In the genomic region with DNA sequence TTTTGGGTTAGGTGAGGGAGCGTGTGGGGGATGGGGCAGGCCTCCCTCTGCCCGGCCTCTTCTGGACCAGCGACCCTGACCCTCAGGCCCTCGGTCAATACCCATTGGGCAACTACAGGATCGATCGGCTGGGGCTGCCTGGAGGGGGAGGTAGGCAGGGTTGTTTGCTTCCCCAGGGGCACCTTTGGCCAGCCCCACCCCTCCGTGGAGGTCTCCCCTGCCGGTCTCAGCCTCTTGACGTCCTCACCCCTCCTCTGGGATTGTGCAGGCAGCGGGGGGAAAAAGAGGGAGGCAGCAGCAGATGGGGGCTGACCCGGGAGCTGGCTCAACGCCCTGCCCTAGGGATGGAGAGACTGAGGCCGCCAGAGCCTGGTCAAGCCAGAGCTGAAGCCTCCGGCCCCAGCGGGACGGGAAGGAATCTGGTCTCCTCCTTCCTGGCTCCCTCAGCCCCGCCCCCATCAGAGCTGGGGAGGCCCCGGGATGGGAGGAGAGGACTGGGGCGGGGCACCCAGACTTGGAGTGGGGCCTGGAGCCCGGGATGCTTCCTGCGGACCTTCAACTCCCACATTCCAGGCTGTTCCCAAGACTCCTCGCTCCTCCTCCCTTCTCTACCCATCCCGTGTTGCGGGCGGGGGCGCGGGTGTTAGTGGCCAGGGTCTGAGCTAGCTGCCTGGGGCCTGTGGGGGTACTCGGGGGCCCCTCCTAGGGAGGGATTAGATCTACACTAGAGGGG, we compare ENCODE assay signal across 9 cellular contexts. TPM values are rescaled to one million over a fixed set of nuclear protein-coding genes. Genes with fewer than 3 reads are reported as not detected.
DNase-seq lines count a peak whose midpoint lies in the region; ATAC-seq and TF ChIP-seq lines count a peak whose summit lies in the region.
"Had no signal": no experiment of that assay in that cellular context is flagged by ENCODE, and none has a peak within 500 bp of the region (broad histone marks: within the 10 kb centered on the region; RNA-seq: fewer than 3 reads in every experiment).

No MANE protein-coding gene starts in this region.

- no peaks in the 10 kb centered on the region for H3K36me3 ChIP-seq in CD8-positive, alpha-beta T cell (ENCODE audit: insufficient read depth, low read length)

- no peak overlapping the region for H3K27ac ChIP-seq in CD8-positive, alpha-beta T cell (ENCODE audit: low read depth, low read length)

- peaks cover 14% of the 10 kb centered on the region for H3K4me1 ChIP-seq in CD8-positive, alpha-beta T cell (ENCODE audit: insufficient read depth, low read length)

- TF ChIP-seq CTCF in natural killer cell (IDR thresholded peaks at IDR 0.05), result no peak
- no peak for TF ChIP-seq CTCF in epithelial cell of proximal tubule (conservative IDR thresholded peaks at IDR 0.05; ENCODE audit: low read depth, low read length)
- TF ChIP-seq CTCF in CD8-positive, alpha-beta T cell (IDR thresholded peaks at IDR 0.05), result no peak

- POLR2A ChIA-PET in CD8-positive, alpha-beta T cell (lab: Charles Lee), result no interaction called here

- H3K4me3 ChIP-seq in epithelial cell of proximal tubule (ENCODE audit: low read depth, low read length), result peak overlapping the region; percentile 40
- H3K4me3 ChIP-seq in CD8-positive, alpha-beta T cell (ENCODE audit: low read depth, low read length), result no peak overlapping the region

- no peak overlapping the region for H3K4me3 Mint-ChIP-seq in natural killer cell treated with Interleukin-12 subunit alpha and Interleukin-12 subunit beta and Interleukin-15 and Interleukin-18, amount 100 ng/mL, for 72 hours
- H3K4me3 Mint-ChIP-seq in natural killer cell, result no peak overlapping the region
- H3K4me3 Mint-ChIP-seq in CD8-positive, alpha-beta T cell, result no peak overlapping the region

- H3K9me3 Mint-ChIP-seq in natural killer cell treated with Interleukin-12 subunit alpha and Interleukin-12 subunit beta and Interleukin-15 and Interleukin-18, amount 100 ng/mL, for 72 hours, result no peaks in the 10 kb centered on the region
- H3K9me3 Mint-ChIP-seq in natural killer cell, result no peaks in the 10 kb centered on the region
- no peaks in the 10 kb centered on the region for H3K9me3 Mint-ChIP-seq in CD8-positive, alpha-beta T cell

- intact Hi-C loops in natural killer cell (cut with micrococcal nuclease), result no loop called here
- intact Hi-C loops in CD8-positive, alpha-beta T cell (cut with DNase I, micrococcal nuclease), result loop anchor here in 1 of 2 experiments (1.0 kb wide), 1 partner anchor 15 kb away; no protein-coding TSS in a partner anchor

- H3K9me3 ChIP-seq in CD8-positive, alpha-beta T cell (ENCODE audit: low read length), result no peaks in the 10 kb centered on the region

- H3K27ac Mint-ChIP-seq in natural killer cell treated with Interleukin-12 subunit alpha and Interleukin-12 subunit beta and Interleukin-15 and Interleukin-18, amount 100 ng/mL, for 72 hours, result peak overlapping the region; percentile 54 to 82
- peak overlapping the region in 1 of 2 donors; percentile 60 for H3K27ac Mint-ChIP-seq in natural killer cell
- H3K27ac Mint-ChIP-seq in CD8-positive, alpha-beta T cell, result no peak overlapping the region

- CTCF ChIA-PET in CD8-positive, alpha-beta T cell (lab: Charles Lee), result interaction anchor here (2.0 to 15.2 kb wide), 2 partner anchors 18 to 47 kb away, joined by 14 to 540 read pairs; a partner anchor contains a TSS

- no peaks in the 10 kb centered on the region for H3K36me3 Mint-ChIP-seq in natural killer cell treated with Interleukin-12 subunit alpha and Interleukin-12 subunit beta and Interleukin-15 and Interleukin-18, amount 100 ng/mL, for 72 hours
- H3K36me3 Mint-ChIP-seq in natural killer cell, result no peaks in the 10 kb centered on the region
- H3K36me3 Mint-ChIP-seq in CD8-positive, alpha-beta T cell, result no peaks in the 10 kb centered on the region

- H3K4me1 Mint-ChIP-seq in natural killer cell treated with Interleukin-12 subunit alpha and Interleukin-12 subunit beta and Interleukin-15 and Interleukin-18, amount 100 ng/mL, for 72 hours (ENCODE audit: low read depth in 2 of 2), result peaks cover 22 to 24% of the 10 kb centered on the region in 2 donors
- peaks cover 0 to 17% of the 10 kb centered on the region in 2 donors for H3K4me1 Mint-ChIP-seq in natural killer cell
- peaks cover 4% of the 10 kb centered on the region for H3K4me1 Mint-ChIP-seq in CD8-positive, alpha-beta T cell (ENCODE audit: low read depth)

- ATAC-seq in natural killer cell treated with Interleukin-12 subunit alpha and Interleukin-12 subunit beta and Interleukin-15 and Interleukin-18, amount 100 ng/mL, for 72 hours, result no peak
- no peak for ATAC-seq in natural killer cell
- no peak for ATAC-seq in CD8-positive, alpha-beta T cell

- H3K27me3 Mint-ChIP-seq in natural killer cell treated with Interleukin-12 subunit alpha and Interleukin-12 subunit beta and Interleukin-15 and Interleukin-18, amount 100 ng/mL, for 72 hours, result peaks cover 1 to 9% of the 10 kb centered on the region in 2 donors
- H3K27me3 Mint-ChIP-seq in natural killer cell (ENCODE audit: low read depth in 2 of 2), result peaks cover 0 to 17% of the 10 kb centered on the region in 2 donors
- peaks cover 20% of the 10 kb centered on the region for H3K27me3 Mint-ChIP-seq in CD8-positive, alpha-beta T cell (ENCODE audit: low read depth)

- no peak for DNase-seq in natural killer cell treated with Interleukin-12 subunit alpha and Interleukin-12 subunit beta and Interleukin-15 and Interleukin-18, amount 100 ng/mL, for 72 hours (ENCODE audit: low spot score)
- DNase-seq in natural killer cell, result no peak
- DNase-seq in epithelial cell of proximal tubule (ENCODE audit: low read depth), result no peak
- DNase-seq in mucosa of gallbladder (ENCODE audit: low spot score), result peak; percentile 94
- DNase-seq in putamen (ENCODE audit: low spot score), result no peak
- DNase-seq in NCI-H1436 (lab: John Stamatoyannopoulos, UW), result no peak
- DNase-seq in CD8-positive, alpha-beta T cell, result no peak
- no peak for DNase-seq in activated CD4-positive, alpha-beta T cell treated with anti-CD3 and anti-CD28 coated beads, Interleukin-2, amount 50 U/mL, for 1 hour

- no peaks in the 10 kb centered on the region for H3K27me3 ChIP-seq in CD8-positive, alpha-beta T cell (ENCODE audit: insufficient read depth, low read length)

RNA-seq across cellular contexts. Expression of a gene that starts 14.4 kb away (rescaled TPM):
- total RNA-seq in natural killer cell treated with Interleukin-12 subunit alpha and Interleukin-12 subunit beta and Interleukin-15 and Interleukin-18, amount 100 ng/mL, for 72 hours, result 1 to 10 TPM; 1.9 to 3.5 TPM
- total RNA-seq in natural killer cell (under 1 TPM in 2 of 3 donors, not detected in 1; 0.27 to 0.78 TPM), epithelial cell of proximal tubule (102 and 110 TPM in 2 replicates), mucosa of gallbladder (186 TPM)
- not detected for total RNA-seq in CD8-positive, alpha-beta T cell

RNA-seq across cellular contexts. Expression of a gene that starts 26.7 kb away (rescaled TPM):
- total RNA-seq in natural killer cell treated with Interleukin-12 subunit alpha and Interleukin-12 subunit beta and Interleukin-15 and Interleukin-18, amount 100 ng/mL, for 72 hours, result under 1 TPM; 0.38 to 0.53 TPM
- total RNA-seq in natural killer cell, result under 1 TPM; 0.09 to 0.16 (median 0.10) TPM
- total RNA-seq in epithelial cell of proximal tubule, result 60.0 and 63.8 TPM in 2 replicates
- 62.8 TPM for total RNA-seq in mucosa of gallbladder
- total RNA-seq in CD8-positive, alpha-beta T cell, result under 1 TPM in 1 of 2 experiments, not detected in 1; 0.19 TPM

RNA-seq across cellular contexts. Expression of a gene that starts 34.0 kb away (rescaled TPM):
- not detected for total RNA-seq in natural killer cell treated with Interleukin-12 subunit alpha and Interleukin-12 subunit beta and Interleukin-15 and Interleukin-18, amount 100 ng/mL, for 72 hours
- total RNA-seq in natural killer cell (1 to 10 TPM; 1.4 to 3.4 (median 2.6) TPM), epithelial cell of proximal tubule (not detected in 2 replicates), mucosa of gallbladder (776 TPM)
- not detected for total RNA-seq in CD8-positive, alpha-beta T cell
- total RNA-seq: activated CD8-positive, alpha-beta memory T cell treated with anti-CD3 and anti-CD28 coated beads for 36 hours had no signal

RNA-seq across cellular contexts. Expression of a gene that starts 59.7 kb away (rescaled TPM):
- 100 to 1,000 TPM; 135 to 338 TPM for total RNA-seq in natural killer cell treated with Interleukin-12 subunit alpha and Interleukin-12 subunit beta and Interleukin-15 and Interleukin-18, amount 100 ng/mL, for 72 hours
- total RNA-seq in natural killer cell (100 to 1,000 TPM in 2 of 3 donors, 10 to 100 TPM in 1; 75.3 to 111 (median 110) TPM), epithelial cell of proximal tubule (0.07 TPM in 1 of 2 replicates, not detected in the other), mucosa of gallbladder (24.2 TPM)
- total RNA-seq in CD8-positive, alpha-beta T cell, result 10 to 100 TPM; 63.2 to 63.9 TPM

Comparison
In these comparisons a context has a peak if more than half of its experiments do, and no peak if none do; other contexts are left out.
1. RNA of a gene that starts 14.4 kb away (total RNA-seq): 186 TPM in mucosa of gallbladder (single experiment) and 102 to 110 TPM in epithelial cell of proximal tubule; 1.9 to 3.5 TPM in natural killer cell treated with Interleukin-12 subunit alpha and Interleukin-12 subunit beta and Interleukin-15 and Interleukin-18, amount 100 ng/mL, for 72 hours, 0.27 to 0.78 TPM in natural killer cell and not detected in CD8-positive, alpha-beta T cell; every median in the first group is over 10 times any median in the second.
2. RNA of a gene that starts 26.7 kb away (total RNA-seq): 60.0 to 63.8 TPM in epithelial cell of proximal tubule and 62.8 TPM in mucosa of gallbladder (single experiment); 0.38 to 0.53 TPM in natural killer cell treated with Interleukin-12 subunit alpha and Interleukin-12 subunit beta and Interleukin-15 and Interleukin-18, amount 100 ng/mL, for 72 hours, 0.19 TPM in CD8-positive, alpha-beta T cell and 0.09 to 0.16 TPM in natural killer cell; every median in the first group is over 10 times any median in the second.
3. RNA of a gene that starts 34.0 kb away (total RNA-seq): 776 TPM in mucosa of gallbladder (single experiment); 1.4 to 3.4 TPM in natural killer cell, not detected in CD8-positive, alpha-beta T cell, not detected in natural killer cell treated with Interleukin-12 subunit alpha and Interleukin-12 subunit beta and Interleukin-15 and Interleukin-18, amount 100 ng/mL, for 72 hours and not detected in epithelial cell of proximal tubule; every median in the first group is over 100 times any median in the second.